ENCODE assay signal across 20 cellular contexts in the genomic region with DNA sequence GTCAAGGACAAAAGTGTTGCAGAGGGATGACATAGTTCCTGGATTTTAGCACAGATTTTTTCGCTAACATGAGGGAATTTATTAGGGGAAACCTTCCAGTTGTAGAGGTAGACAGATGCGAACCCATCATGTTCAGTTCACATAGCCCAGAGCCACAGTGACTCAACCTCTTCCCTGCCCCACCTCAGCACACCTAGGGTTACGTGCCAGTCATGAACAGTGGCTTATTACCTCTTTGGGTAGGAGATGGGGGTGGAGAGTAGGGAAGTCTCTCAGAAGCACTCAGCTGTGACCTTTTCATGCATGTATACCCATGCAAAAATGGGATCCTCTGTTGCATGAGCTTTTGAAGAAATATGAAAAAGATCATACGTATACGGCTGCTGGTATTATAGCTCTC. TPM values are rescaled to one million over a fixed set of nuclear protein-coding genes. Genes with fewer than 3 reads are reported as not detected.
A peak's percentile ranks its signal among the peaks of the same experiment; 100 is the strongest.
DNase-seq lines count a peak whose midpoint lies in the region; ATAC-seq and TF ChIP-seq lines count a peak whose summit lies in the region.
"Had no signal": no experiment of that assay in that cellular context is flagged by ENCODE, and none has a peak within 500 bp of the region (broad histone marks: within the 10 kb centered on the region; RNA-seq: fewer than 3 reads in every experiment).

No MANE protein-coding gene starts in this region.

- no peaks in the 10 kb centered on the region for H3K9me3 Mint-ChIP-seq in MCF 10A (ENCODE audit: unreplicated experiment)
- H3K9me3 Mint-ChIP-seq in glutamatergic neuron (ENCODE audit: unreplicated experiment), result peaks cover 8% of the 10 kb centered on the region
- H3K9me3 Mint-ChIP-seq in chondrocyte (ENCODE audit: low read depth), result no peaks in the 10 kb centered on the region
- H3K9me3 Mint-ChIP-seq in immature natural killer cell, result no peaks in the 10 kb centered on the region
- H3K9me3 Mint-ChIP-seq: activated naive CD4-positive, alpha-beta T cell treated with anti-CD3 and anti-CD28 coated beads, Interleukin-2, amount 50 U/mL, for 24 hours; activated T-cell treated with anti-CD3 and anti-CD28 coated beads, Interleukin-2, amount 50 U/mL, for 72 hours had no signal

- H3K36me3 Mint-ChIP-seq in MCF 10A (ENCODE audit: insufficient read depth, unreplicated experiment) (peaks cover 9% of the 10 kb centered on the region), glutamatergic neuron (ENCODE audit: unreplicated experiment) (no peaks in the 10 kb centered on the region), chondrocyte (ENCODE audit: low read depth) (no peaks in the 10 kb centered on the region), immature natural killer cell (no peaks in the 10 kb centered on the region)
- H3K36me3 Mint-ChIP-seq: activated naive CD4-positive, alpha-beta T cell treated with anti-CD3 and anti-CD28 coated beads, Interleukin-2, amount 50 U/mL, for 24 hours had no signal

- H3K27ac Mint-ChIP-seq in MCF 10A (ENCODE audit: low read depth, unreplicated experiment) (peak overlapping the region; percentile 65), glutamatergic neuron (ENCODE audit: unreplicated experiment) (peak overlapping the region; percentile 92), chondrocyte (ENCODE audit: unreplicated experiment) (no peak overlapping the region), immature natural killer cell (no peak overlapping the region)
- H3K27ac Mint-ChIP-seq: activated naive CD4-positive, alpha-beta T cell treated with anti-CD3 and anti-CD28 coated beads, Interleukin-2, amount 50 U/mL, for 24 hours; activated T-cell treated with anti-CD3 and anti-CD28 coated beads, Interleukin-2, amount 50 U/mL, for 72 hours; neural progenitor cell had no signal

- H3K27ac ChIP-seq in breast epithelium, result no peak overlapping the region
- H3K27ac ChIP-seq in upper lobe of right lung, result peak overlapping the region; percentile 18
- H3K27ac ChIP-seq: C4-2B, neural progenitor cell, psoas muscle, uterus had no signal

- H3K9me3 ChIP-seq in breast epithelium (no peaks in the 10 kb centered on the region), upper lobe of right lung (no peaks in the 10 kb centered on the region)
- H3K9me3 ChIP-seq: psoas muscle, SK-N-SH, uterus had no signal

- H3K4me1 Mint-ChIP-seq in MCF 10A (ENCODE audit: insufficient read depth, unreplicated experiment) (peaks cover 44% of the 10 kb centered on the region), glutamatergic neuron (ENCODE audit: low read depth, unreplicated experiment) (peaks cover 37% of the 10 kb centered on the region), chondrocyte (ENCODE audit: low read depth) (peaks cover 52% of the 10 kb centered on the region), immature natural killer cell (peaks cover 14 to 18% of the 10 kb centered on the region in 2 donors)

- TF ChIP-seq POLR2A in breast epithelium (IDR thresholded peaks at IDR 0.05), result no peak

- intact Hi-C loops in MCF 10A (cut with micrococcal nuclease) (loop anchor here (1.0 to 5.0 kb wide), 2 partner anchors 17 to 59 kb away; no protein-coding TSS in a partner anchor), breast epithelium (cut with DNase I; ENCODE audit: low total_unique reads) (no loop called here), upper lobe of right lung (cut with DNase I) (no loop called here)

- H3K4me3 ChIP-seq in breast epithelium (no peak overlapping the region), upper lobe of right lung (no peak overlapping the region)
- H3K4me3 ChIP-seq: neural progenitor cell, psoas muscle, uterus had no signal

- H3K27me3 Mint-ChIP-seq in MCF 10A (ENCODE audit: insufficient read depth, unreplicated experiment), result no peaks in the 10 kb centered on the region
- peaks cover 12% of the 10 kb centered on the region for H3K27me3 Mint-ChIP-seq in glutamatergic neuron (ENCODE audit: unreplicated experiment)
- no peaks in the 10 kb centered on the region for H3K27me3 Mint-ChIP-seq in chondrocyte (ENCODE audit: low read depth)
- H3K27me3 Mint-ChIP-seq in immature natural killer cell (ENCODE audit: low read depth in 3 of 3), result peaks cover 11 to 30% (median 16%) of the 10 kb centered on the region in 3 donors

- no peak for ATAC-seq in upper lobe of right lung
- ATAC-seq in HG02623 (IDR thresholded peaks at IDR 0.05; ENCODE audit: unreplicated experiment), result no peak
- ATAC-seq: activated T-cell treated with anti-CD3 and anti-CD28 coated beads, Interleukin-2, amount 50 U/mL, for 72 hours; HCT116; psoas muscle had no signal

- H3K27me3 ChIP-seq in breast epithelium, result no peaks in the 10 kb centered on the region
- H3K27me3 ChIP-seq in upper lobe of right lung, result no peaks in the 10 kb centered on the region
- H3K27me3 ChIP-seq: uterus had no signal

- no peaks in the 10 kb centered on the region for H3K36me3 ChIP-seq in breast epithelium
- no peaks in the 10 kb centered on the region for H3K36me3 ChIP-seq in upper lobe of right lung
- H3K36me3 ChIP-seq: neural progenitor cell, uterus had no signal

- TF ChIP-seq CTCF in MCF 10A (IDR thresholded peaks at IDR 0.05; ENCODE audit: unreplicated experiment) (no peak), breast epithelium (IDR thresholded peaks at IDR 0.05) (no peak), glutamatergic neuron (IDR thresholded peaks at IDR 0.05; ENCODE audit: partially characterized antibody, unreplicated experiment) (no peak), upper lobe of right lung (IDR thresholded peaks at IDR 0.05) (no peak), chondrocyte (IDR thresholded peaks at IDR 0.05) (no peak)

- H3K4me3 Mint-ChIP-seq in MCF 10A (ENCODE audit: unreplicated experiment) (peak overlapping the region; percentile 1), glutamatergic neuron (ENCODE audit: unreplicated experiment) (peak overlapping the region; percentile 74), chondrocyte (ENCODE audit: unreplicated experiment) (no peak overlapping the region), immature natural killer cell (no peak overlapping the region)
- H3K4me3 Mint-ChIP-seq: activated naive CD4-positive, alpha-beta T cell treated with anti-CD3 and anti-CD28 coated beads, Interleukin-2, amount 50 U/mL, for 24 hours; activated T-cell treated with anti-CD3 and anti-CD28 coated beads, Interleukin-2, amount 50 U/mL, for 72 hours; neural progenitor cell had no signal

- H3K4me1 ChIP-seq in breast epithelium (peaks cover 0 to 13% of the 10 kb centered on the region in 2 donors), upper lobe of right lung (peaks cover 42% of the 10 kb centered on the region)
- H3K4me1 ChIP-seq: psoas muscle, uterus had no signal

- DNase-seq in MCF 10A (ENCODE audit: unreplicated experiment), result peak; percentile 89
- no peak for DNase-seq in breast epithelium (ENCODE audit: low spot score in 2 of 2)
- DNase-seq in NCI-H69 (lab: John Stamatoyannopoulos, UW), result peak; percentile 88
- DNase-seq in glutamatergic neuron, result no peak
- no peak for DNase-seq in upper lobe of right lung
- no peak for DNase-seq in chondrocyte (ENCODE audit: low spot score)
- no peak for DNase-seq in immature natural killer cell
- DNase-seq: activated CD4-positive, alpha-beta T cell treated with anti-CD3 and anti-CD28 coated beads for 1 hour; activated CD8-positive, alpha-beta memory T cell treated with anti-CD3 and anti-CD28 coated beads for 24 hours; activated T-cell treated with anti-CD3 and anti-CD28 coated beads, Interleukin-2, amount 50 U/mL, for 72 hours; hippocampal formation; psoas muscle; SK-N-SH; stimulated activated CD4-positive, alpha-beta T cell treated with anti-CD3 and anti-CD28 coated beads, Interleukin-4, amount 100 ng/mL, for 4 hours; uterus had no signal

- POLR2A ChIA-PET in MCF 10A (lab: Yijun Ruan, JAX), result interaction anchor here (0.9 to 2.3 kb wide), 12 partner anchors 9 to 100 kb away, joined by 3 to 7 read pairs (median 4); no protein-coding TSS in a partner anchor

- no TSS peak for BruUV-seq in MCF 10A (replicated peaks; lab: Mats Ljungman, UMichigan)

- CTCF ChIA-PET in MCF 10A (lab: Yijun Ruan, JAX), result interaction anchor here (0.6 to 1.2 kb wide), 5 partner anchors 8 to 76 kb away, joined by 3 to 5 read pairs (median 5); no protein-coding TSS in a partner anchor

RNA-seq across cellular contexts. Expression of gene TANC1, which starts 4.7 kb away (rescaled TPM):
- total RNA-seq in MCF 10A (2022) (31.0 and 35.3 TPM in 2 replicates), breast epithelium (10 to 100 TPM; 18.9 to 62.3 (median 58.4) TPM), glutamatergic neuron (ENCODE audit: unreplicated experiment) (14.9 TPM), upper lobe of right lung (60.4 TPM), chondrocyte (28.7 to 38.2 TPM (median 29.5 TPM) in 3 replicates)
- polyA plus RNA-seq in immature natural killer cell, result under 1 TPM in 2 of 3 donors, not detected in 1; 0.41 to 0.46 TPM

Comparison
In these comparisons a context has a peak if more than half of its experiments do, and no peak if none do; other contexts are left out.
1. DNase-seq: peak in MCF 10A (single experiment) and NCI-H69 (single experiment); none in breast epithelium (0 of 2), glutamatergic neuron (single experiment), upper lobe of right lung (single experiment), chondrocyte (single experiment) and immature natural killer cell (0 of 3).
2. H3K27ac Mint-ChIP-seq: peak in MCF 10A (single experiment) and glutamatergic neuron (single experiment); none in chondrocyte (single experiment) and immature natural killer cell (0 of 6).
3. H3K4me3 Mint-ChIP-seq: peak in MCF 10A (single experiment) and glutamatergic neuron (single experiment); none in chondrocyte (single experiment) and immature natural killer cell (0 of 5).